Comparison of ENCODE assay signal across 16 cellular contexts in genomic region chr15:71707230-71708051, GRCh38.
A peak's percentile ranks its signal among the peaks of the same experiment; 100 is the strongest.
DNase-seq lines count a peak whose midpoint lies in the region; ATAC-seq and TF ChIP-seq lines count a peak whose summit lies in the region.
"Had no signal": no experiment of that assay in that cellular context is flagged by ENCODE, and none has a peak within 500 bp of the region (broad histone marks: within the 10 kb centered on the region; RNA-seq: fewer than 3 reads in every experiment).

No MANE protein-coding gene starts in this region.

- no peaks in the 10 kb centered on the region for H3K79me2 ChIP-seq in hepatocyte

- no peaks in the 10 kb centered on the region for H3K36me3 Mint-ChIP-seq in activated CD4-positive, alpha-beta T cell treated with anti-CD3 and anti-CD28 coated beads for 36 hours (ENCODE audit: low read depth)
- H3K36me3 Mint-ChIP-seq: activated CD4-positive, alpha-beta memory T cell treated with anti-CD3 and anti-CD28 coated beads for 36 hours; activated naive CD8-positive, alpha-beta T cell treated with anti-CD3 and anti-CD28 coated beads for 36 hours had no signal

- no peaks in the 10 kb centered on the region for H4K20me1 ChIP-seq in hepatocyte (ENCODE audit: insufficient read depth, poor library complexity, severe bottlenecking)

- H3K4me1 ChIP-seq in hepatocyte (ENCODE audit: insufficient read depth), result peaks cover 13% of the 10 kb centered on the region

- H2AFZ ChIP-seq in hepatocyte, result no peak overlapping the region

- intact Hi-C loops in activated CD4-positive, alpha-beta T cell treated with anti-CD3 and anti-CD28 coated beads for 36 hours (cut with DNase I, micrococcal nuclease), result no loop called here

- H3K4me1 Mint-ChIP-seq in activated CD4-positive, alpha-beta T cell treated with anti-CD3 and anti-CD28 coated beads for 36 hours, result peaks cover 2% of the 10 kb centered on the region
- H3K4me1 Mint-ChIP-seq: activated naive CD8-positive, alpha-beta T cell treated with anti-CD3 and anti-CD28 coated beads for 36 hours had no signal

- H3K27me3 ChIP-seq in hepatocyte, result no peaks in the 10 kb centered on the region

- H3K4me2 ChIP-seq in hepatocyte, result no peak overlapping the region

- H3K27me3 Mint-ChIP-seq in activated CD4-positive, alpha-beta T cell treated with anti-CD3 and anti-CD28 coated beads for 36 hours, result peaks cover 21% of the 10 kb centered on the region

- no peak for TF ChIP-seq CTCF in cardiac fibroblast (IDR thresholded peaks at IDR 0.05; ENCODE audit: low read depth, low read length)
- no peak for TF ChIP-seq CTCF in hepatocyte (IDR thresholded peaks at IDR 0.05; ENCODE audit: poor library complexity)

- no peak overlapping the region for H3K4me3 Mint-ChIP-seq in activated CD4-positive, alpha-beta T cell treated with anti-CD3 and anti-CD28 coated beads for 36 hours
- H3K4me3 Mint-ChIP-seq: activated CD4-positive, alpha-beta memory T cell treated with anti-CD3 and anti-CD28 coated beads for 36 hours; activated naive CD8-positive, alpha-beta T cell treated with anti-CD3 and anti-CD28 coated beads for 36 hours had no signal

- no peaks in the 10 kb centered on the region for H3K36me3 ChIP-seq in hepatocyte (replicated peaks; ENCODE audit: insufficient read depth, low read depth)

- no peak overlapping the region for H3K4me3 ChIP-seq in cardiac fibroblast (replicated peaks in 1 of 2; ENCODE audit: low read depth in 2 of 2, low read length in 2 of 2)
- no peak overlapping the region for H3K4me3 ChIP-seq in hepatocyte
- H3K4me3 ChIP-seq in skin epidermis, result no peak overlapping the region

- CTCF ChIA-PET in activated CD4-positive, alpha-beta T cell treated with anti-CD3 and anti-CD28 coated beads for 36 hours (lab: Charles Lee), result interaction anchor here (0.6 kb wide), 2 partner anchors 262 to 338 kb away, joined by 3 to 6 read pairs; no protein-coding TSS in a partner anchor

- no peaks in the 10 kb centered on the region for H3K9me3 ChIP-seq in hepatocyte (ENCODE audit: low read depth)

- no peak for ATAC-seq in HG03378 (IDR thresholded peaks at IDR 0.05; ENCODE audit: unreplicated experiment)
- ATAC-seq in activated CD4-positive, alpha-beta T cell treated with anti-CD3 and anti-CD28 coated beads for 36 hours, result no peak

- DNase-seq in GM03348 (ENCODE audit: low spot score) (peak; percentile 50), cardiac fibroblast (ENCODE audit: low read depth in 2 of 2) (peak; percentile 9 to 50), hepatocyte (ENCODE audit: low spot score) (no peak), HPDE6-E6E7 (ENCODE audit: extremely low spot score) (no peak), NCI-H2107 (lab: John Stamatoyannopoulos, UW) (no peak)
- no peak for DNase-seq in activated CD4-positive, alpha-beta T cell treated with anti-CD3 and anti-CD28 coated beads for 36 hours
- DNase-seq: activated CD4-positive, alpha-beta memory T cell treated with anti-CD3 and anti-CD28 coated beads for 36 hours; activated naive CD8-positive, alpha-beta T cell treated with anti-CD3 and anti-CD28 coated beads for 36 hours; effector CD4-positive, alpha-beta T cell; NCI-H2171 treated with DMSO at 0.1 percent for 48 hours; stimulated activated CD4-positive, alpha-beta T cell treated with anti-CD3 and anti-CD28 coated beads, Interleukin-12 subunit alpha, Interleukin-12 subunit beta, amount 100 ng/mL, for 4 hours; T-helper 2 cell had no signal

- no peaks in the 10 kb centered on the region for H3K9me3 Mint-ChIP-seq in activated CD4-positive, alpha-beta T cell treated with anti-CD3 and anti-CD28 coated beads for 36 hours (ENCODE audit: low read depth)
- H3K9me3 Mint-ChIP-seq: activated CD4-positive, alpha-beta memory T cell treated with anti-CD3 and anti-CD28 coated beads for 36 hours had no signal

- no peaks in the 10 kb centered on the region for H3K9me2 ChIP-seq in hepatocyte (replicated peaks; ENCODE audit: insufficient read depth)

- H3K27ac ChIP-seq in hepatocyte (peak overlapping the region; percentile 48), skin epidermis (peak overlapping the region in 12 of 21 experiments; percentile 4 to 81 (median 43))
- H3K27ac ChIP-seq: C4-2B, HL-60 had no signal

- WGBS in hepatocyte (ENCODE audit: low lambda C conversion rate, missing lambda C conversion rate), result 45% methylated on average over 5 of the region's 5 CpGs

- H3K27ac Mint-ChIP-seq in activated CD4-positive, alpha-beta T cell treated with anti-CD3 and anti-CD28 coated beads for 36 hours, result no peak overlapping the region
- H3K27ac Mint-ChIP-seq: activated CD4-positive, alpha-beta memory T cell treated with anti-CD3 and anti-CD28 coated beads for 36 hours; activated naive CD8-positive, alpha-beta T cell treated with anti-CD3 and anti-CD28 coated beads for 36 hours had no signal

- POLR2A ChIA-PET in activated CD4-positive, alpha-beta T cell treated with anti-CD3 and anti-CD28 coated beads for 36 hours (lab: Charles Lee), result no interaction called here

Comparison
In these comparisons a context has a peak if more than half of its experiments do, and no peak if none do; other contexts are left out.
1. DNase-seq: peak in GM03348 (single experiment) and cardiac fibroblast (2 of 2); none in hepatocyte (single experiment), HPDE6-E6E7 (single experiment), NCI-H2107 (single experiment) and activated CD4-positive, alpha-beta T cell treated with anti-CD3 and anti-CD28 coated beads for 36 hours (single experiment).